In genomic region chr1:97920832-97921571, GRCh38 we compare ENCODE assay signal across 8 cellular contexts. TPM values are rescaled to one million over a fixed set of nuclear protein-coding genes. Genes with fewer than 3 reads are reported as not detected.
DNase-seq lines count a peak whose midpoint lies in the region; ATAC-seq and TF ChIP-seq lines count a peak whose summit lies in the region.

TSS of gene DPYD (minus strand) at chr1:97921034. CDS start at chr1:97920922, 112 bp downstream.

- H3K9me3 ChIP-seq in SU-DHL-6 (ENCODE audit: insufficient read depth, low read length) (no peaks in the 10 kb centered on the region), transverse colon (no peaks in the 10 kb centered on the region)

- peak within 1 kb of the TSS; percentile 99 for H2AFZ ChIP-seq in SU-DHL-6 (ENCODE audit: low read depth, low read length, severe bottlenecking)

- TF ChIP-seq POLR2A in transverse colon (IDR thresholded peaks at IDR 0.05), result peak; percentile 78

- H3K36me3 ChIP-seq in SU-DHL-6 (ENCODE audit: low read length), result peaks cover 3% of the 10 kb centered on the region; the same call in 1 of the 2 replicates
- H3K36me3 ChIP-seq in transverse colon, result no peaks in the 10 kb centered on the region

- H3K27me3 ChIP-seq in SU-DHL-6 (ENCODE audit: low read length), result no peaks in the 10 kb centered on the region
- no peaks in the 10 kb centered on the region for H3K27me3 ChIP-seq in transverse colon

- peak within 1 kb of the TSS; percentile 79 for H3K9ac ChIP-seq in SU-DHL-6 (ENCODE audit: low read length)

- ATAC-seq in HG02642 (IDR thresholded peaks at IDR 0.05; ENCODE audit: poor library complexity, unreplicated experiment), result peak; percentile 96

- peak; percentile 52 for DNase-seq in GM12864 (ENCODE audit: low read depth)
- DNase-seq in NCI-H1105 (lab: John Stamatoyannopoulos, UW), result peak; percentile 93
- DNase-seq in activated naive CD8-positive, alpha-beta T cell treated with anti-CD3 and anti-CD28 coated beads, Interleukin-2, amount 50 U/mL, for 16 hours (ENCODE audit: low read depth, low spot score), result peak; percentile 56
- DNase-seq in cardiac septum (ENCODE audit: low spot score), result peak; percentile 95
- peak; percentile 91 for DNase-seq in pons (ENCODE audit: low spot score)
- peak; percentile 91 for DNase-seq in transverse colon

- WGBS in transverse colon (ENCODE audit: low coverage in 1 of 2), 2 donors, result 0 to 2% methylated on average over 5 to 43 of the region's 50 CpGs

- no peak for TF ChIP-seq EP300 in transverse colon (IDR thresholded peaks at IDR 0.05; ENCODE audit: low read depth)

- H3K27ac ChIP-seq in SU-DHL-6 (ENCODE audit: low read depth, low read length), result peak within 1 kb of the TSS; percentile 73
- peak within 1 kb of the TSS; percentile 90 to 93 (median 91) for H3K27ac ChIP-seq in transverse colon

- H3K4me1 ChIP-seq in transverse colon, result peaks cover 2 to 32% (median 5%) of the 10 kb centered on the region in 4 donors

- H3K79me2 ChIP-seq in SU-DHL-6 (ENCODE audit: insufficient read depth, low read length), result 0 out of 2 replicates have a peak, but pooled peaks cover 10% of the 10 kb centered on the region

- H3K9me2 ChIP-seq in SU-DHL-6 (replicated peaks; ENCODE audit: insufficient read depth, low read length), result no peaks in the 10 kb centered on the region

- peaks cover 14% of the 10 kb centered on the region for H3F3A ChIP-seq in SU-DHL-6 (ENCODE audit: insufficient read depth)

- no peak for TF ChIP-seq CTCF in GM12864 (IDR thresholded peaks at IDR 0.05; ENCODE audit: low read depth, low read length, missing control alignments)
- no peak for TF ChIP-seq CTCF in SU-DHL-6 (IDR thresholded peaks at IDR 0.05; ENCODE audit: insufficient read depth, low read length, poor library complexity, severe bottlenecking)
- no peak for TF ChIP-seq CTCF in transverse colon (IDR thresholded peaks at IDR 0.05)

- H3K4me2 ChIP-seq in SU-DHL-6 (ENCODE audit: low read depth, low read length, poor library complexity, severe bottlenecking), result peak within 1 kb of the TSS; percentile 87

- H3K4me3 ChIP-seq in GM12864 (ENCODE audit: low read depth, low read length) (peak within 1 kb of the TSS; percentile 65), SU-DHL-6 (ENCODE audit: insufficient read depth, low read length, poor library complexity, severe bottlenecking) (peak within 1 kb of the TSS; percentile 89), transverse colon (peak within 1 kb of the TSS; percentile 59 to 83 (median 74))

- in situ Hi-C loops in transverse colon (cut with MboI; ENCODE audit: low pct_ligation_motif_present in 1 of 4, low pct_unique_long_range_greater_than_20kb in 1 of 4, low sequenced_read_pairs in 3 of 4), result no loop called here

- no peaks in the 10 kb centered on the region for H4K20me1 ChIP-seq in SU-DHL-6 (ENCODE audit: low read depth, low read length)

- intact Hi-C loops in cardiac septum (cut with DNase I) (no loop called here), transverse colon (cut with DNase I; ENCODE audit: low total_unique reads) (no loop called here)

RNA-seq across cellular contexts. Expression of gene DPYD, which starts in this region (rescaled TPM):
- total RNA-seq in cardiac septum (7.3 TPM), transverse colon (10 to 100 TPM; 11.2 to 34.8 (median 26.0) TPM)

Comparison
In these comparisons a context has a peak if more than half of its experiments do, and no peak if none do; other contexts are left out.
1. Peak in every context shown above with its lines: DNase-seq, ATAC-seq, H3K4me3 ChIP-seq and H3K27ac ChIP-seq.